In the genomic region with DNA sequence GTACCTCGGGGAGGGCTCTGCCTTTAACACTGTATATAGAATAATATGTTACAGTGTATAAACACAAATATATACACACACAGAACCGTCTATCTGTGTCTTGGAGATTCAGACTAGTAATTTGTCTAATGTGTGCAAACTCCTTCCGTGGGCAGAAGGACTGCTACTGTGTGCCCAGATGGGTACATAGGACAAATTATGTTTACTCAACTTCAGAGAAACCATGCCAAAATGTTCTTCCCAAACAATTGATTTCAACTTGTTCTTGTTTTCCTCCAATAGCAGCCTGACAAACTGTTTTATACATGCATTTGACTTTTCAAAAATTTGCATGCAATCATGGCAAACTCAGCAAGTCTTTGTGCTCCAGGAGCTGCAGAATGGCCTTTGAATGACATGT, we compare ENCODE assay signal across 16 cellular contexts.
A peak's percentile ranks its signal among the peaks of the same experiment; 100 is the strongest.
DNase-seq lines count a peak whose midpoint lies in the region; ATAC-seq and TF ChIP-seq lines count a peak whose summit lies in the region.
"Had no signal": no experiment of that assay in that cellular context is flagged by ENCODE, and none has a peak within 500 bp of the region (broad histone marks: within the 10 kb centered on the region; RNA-seq: fewer than 3 reads in every experiment).

No MANE protein-coding gene starts in this region.

- H3K27me3 ChIP-seq in layer of hippocampus (ENCODE audit: control insufficient read depth, insufficient read depth, low read length) (no peaks in the 10 kb centered on the region), colonic mucosa (no peaks in the 10 kb centered on the region), suprapubic skin (no peaks in the 10 kb centered on the region)

- WGBS in suprapubic skin, result 44% methylated on average over 3 of the region's 3 CpGs

- H3K4me1 ChIP-seq in colonic mucosa, result no peaks in the 10 kb centered on the region
- H3K4me1 ChIP-seq in suprapubic skin, result no peaks in the 10 kb centered on the region

- H3K4me3 ChIP-seq in LNCaP clone FGC (ENCODE audit: low read depth, low read length) (no peak overlapping the region), colonic mucosa (no peak overlapping the region), suprapubic skin (no peak overlapping the region)
- H3K4me3 ChIP-seq: A549, GM23338 had no signal

- no peak for TF ChIP-seq POLR2A in suprapubic skin (IDR thresholded peaks at IDR 0.05)

- TF ChIP-seq EP300 in suprapubic skin (IDR thresholded peaks at IDR 0.05), result no peak

- H3K27ac ChIP-seq in angular gyrus (ENCODE audit: low read depth, low read length), result peak overlapping the region; percentile 81
- peak overlapping the region; percentile 75 for H3K27ac ChIP-seq in layer of hippocampus (ENCODE audit: low read depth, low read length)
- peak overlapping the region; percentile 92 for H3K27ac ChIP-seq in temporal lobe (ENCODE audit: low read depth, low read length)
- no peak overlapping the region for H3K27ac ChIP-seq in colonic mucosa
- H3K27ac ChIP-seq in suprapubic skin, result no peak overlapping the region
- H3K27ac ChIP-seq: HL-60 had no signal

- intact Hi-C loops in colonic mucosa (cut with DNase I), result no loop called here

- H3K9me3 ChIP-seq in colonic mucosa, result no peaks in the 10 kb centered on the region
- no peaks in the 10 kb centered on the region for H3K9me3 ChIP-seq in suprapubic skin
- H3K9me3 ChIP-seq: A549 had no signal

- DNase-seq in LNCaP clone FGC (ENCODE audit: low read depth) (peak; percentile 91), colonic mucosa (no peak), suprapubic skin (ENCODE audit: low spot score in 2 of 2) (no peak)
- DNase-seq: AML-193; CD4-positive, alpha-beta memory T cell; DMS153; DMS79; GDM1; HCEC 1CT had no signal

- no peak overlapping the region for H3K9ac ChIP-seq in colonic mucosa (ENCODE audit: low read depth in 2 of 2, low read length in 2 of 2)

- H3K36me3 ChIP-seq in colonic mucosa (no peaks in the 10 kb centered on the region), suprapubic skin (no peaks in the 10 kb centered on the region)

- TF ChIP-seq CTCF in LNCaP clone FGC (IDR thresholded peaks at IDR 0.05; ENCODE audit: control insufficient read depth, extremely low read depth, insufficient read depth), result no peak
- no peak for TF ChIP-seq CTCF in colonic mucosa (IDR thresholded peaks at IDR 0.05)
- TF ChIP-seq CTCF in suprapubic skin (IDR thresholded peaks at IDR 0.05), result no peak

- ATAC-seq in GM21529 (IDR thresholded peaks at IDR 0.05; ENCODE audit: unreplicated experiment), result no peak
- ATAC-seq: GM23338 had no signal

Comparison
In these comparisons a context has a peak if more than half of its experiments do, and no peak if none do; other contexts are left out.
1. H3K27ac ChIP-seq: peak in angular gyrus (single experiment), layer of hippocampus (single experiment) and temporal lobe (single experiment); none in colonic mucosa (single experiment) and suprapubic skin (single experiment).